ENCODE assay signal across 27 cellular contexts in the genomic region with DNA sequence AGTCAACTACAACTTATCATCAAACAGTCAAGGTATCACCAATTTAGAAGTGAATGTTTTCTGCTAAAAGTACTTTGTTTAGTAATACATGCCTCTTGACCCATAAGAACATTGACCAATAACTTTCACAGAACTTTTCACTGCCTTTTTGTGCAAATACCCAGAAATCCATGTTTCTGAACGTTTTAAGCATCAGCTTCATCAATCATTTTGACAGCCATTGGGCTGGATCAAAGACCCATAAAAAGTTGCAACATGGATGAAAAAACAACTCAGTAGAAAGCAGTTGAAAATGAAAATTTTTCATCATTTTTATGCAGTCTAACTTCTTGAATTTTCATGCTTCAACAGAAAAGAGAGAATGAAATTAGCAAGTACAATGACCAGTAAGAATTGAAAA.
"Had no signal": no experiment of that assay in that cellular context is flagged by ENCODE, and none has a peak within 500 bp of the region (broad histone marks: within the 10 kb centered on the region; RNA-seq: fewer than 3 reads in every experiment).

No MANE protein-coding gene starts in this region.

- H3K9me3 ChIP-seq: ascending aorta, breast epithelium, colonic mucosa, esophagus squamous epithelium, gastroesophageal sphincter had no signal

- ATAC-seq: activated CD4-positive, alpha-beta T cell treated with anti-CD3 and anti-CD28 coated beads for 36 hours; activated CD8-positive, alpha-beta T cell treated with anti-CD3 and anti-CD28 coated beads, Interleukin-2, amount 10 ng/mL, durations not matched to agents 7 days and 5 days; activated naive CD4-positive, alpha-beta T cell treated with anti-CD3 and anti-CD28 coated beads, Interleukin-2, amount 50 U/mL, for 72 hours; activated T-cell treated with anti-CD3 and anti-CD28 coated beads, Interleukin-2, amount 50 U/mL, for 72 hours; gastroesophageal sphincter had no signal

- H3K27ac ChIP-seq: ascending aorta, breast epithelium, cardiac muscle cell, colonic mucosa, epithelial cell of prostate, esophagus squamous epithelium, gastroesophageal sphincter had no signal

- DNase-seq: activated CD4-positive, alpha-beta memory T cell treated with anti-CD3 and anti-CD28 coated beads for 36 hours; activated CD4-positive, alpha-beta T cell treated with anti-CD3 and anti-CD28 coated beads for 36 hours; activated CD4-positive, alpha-beta T cell treated with anti-CD3 and anti-CD28 coated beads, Interleukin-2, amount 10 ng/mL, durations not matched to agents 24 days and 14 days; activated CD4-positive, CD25-positive, alpha-beta regulatory T cell; activated CD4-positive, CD25-positive, alpha-beta regulatory T cell treated with anti-CD3 and anti-CD28 coated beads, Interleukin-2, amount 50 U/mL, for 72 hours; activated CD8-positive, alpha-beta memory T cell treated with anti-CD3 and anti-CD28 coated beads, Interleukin-2, amount 50 U/mL, for 48 hours; activated CD8-positive, alpha-beta T cell treated with anti-CD3 and anti-CD28 coated beads, Interleukin-2, amount 10 ng/mL, durations not matched to agents 7 days and 5 days; activated gamma-delta T cell; activated naive CD4-positive, alpha-beta T cell; activated naive CD4-positive, alpha-beta T cell treated with anti-CD3 and anti-CD28 coated beads, Interleukin-2, amount 10 ng/mL, durations not matched to agents 7 days and 5 days; activated naive CD8-positive, alpha-beta T cell treated with anti-CD3 and anti-CD28 coated beads, Interleukin-2, amount 10 ng/mL, durations not matched to agents 7 days and 5 days; activated T-cell treated with anti-CD3 and anti-CD28 coated beads for 4 hours; activated T-cell treated with anti-CD3 and anti-CD28 coated beads, Interleukin-2, amount 50 U/mL, for 24 hours; activated T-cell treated with anti-CD3 and anti-CD28 coated beads, Interleukin-2, amount 50 U/mL, for 72 hours; central memory CD4-positive, alpha-beta T cell; cerebellar nuclear complex; colonic mucosa; effector CD8-positive, alpha-beta T cell; esophagus squamous epithelium; foreskin melanocyte; T-helper 2 cell had no signal

- H3K4me3 ChIP-seq: ascending aorta, breast epithelium, cardiac muscle cell, colonic mucosa, esophagus squamous epithelium, gastroesophageal sphincter had no signal

- H3K4me1 ChIP-seq: ascending aorta, breast epithelium, colonic mucosa, esophagus squamous epithelium, gastroesophageal sphincter had no signal

- H3K36me3 ChIP-seq: ascending aorta, breast epithelium, cardiac muscle cell, colonic mucosa, esophagus squamous epithelium, gastroesophageal sphincter had no signal

- H3K27me3 ChIP-seq: ascending aorta, breast epithelium, cardiac muscle cell, colonic mucosa, esophagus squamous epithelium, gastroesophageal sphincter had no signal
